ENCODE assay signal across 20 cellular contexts in the genomic region with DNA sequence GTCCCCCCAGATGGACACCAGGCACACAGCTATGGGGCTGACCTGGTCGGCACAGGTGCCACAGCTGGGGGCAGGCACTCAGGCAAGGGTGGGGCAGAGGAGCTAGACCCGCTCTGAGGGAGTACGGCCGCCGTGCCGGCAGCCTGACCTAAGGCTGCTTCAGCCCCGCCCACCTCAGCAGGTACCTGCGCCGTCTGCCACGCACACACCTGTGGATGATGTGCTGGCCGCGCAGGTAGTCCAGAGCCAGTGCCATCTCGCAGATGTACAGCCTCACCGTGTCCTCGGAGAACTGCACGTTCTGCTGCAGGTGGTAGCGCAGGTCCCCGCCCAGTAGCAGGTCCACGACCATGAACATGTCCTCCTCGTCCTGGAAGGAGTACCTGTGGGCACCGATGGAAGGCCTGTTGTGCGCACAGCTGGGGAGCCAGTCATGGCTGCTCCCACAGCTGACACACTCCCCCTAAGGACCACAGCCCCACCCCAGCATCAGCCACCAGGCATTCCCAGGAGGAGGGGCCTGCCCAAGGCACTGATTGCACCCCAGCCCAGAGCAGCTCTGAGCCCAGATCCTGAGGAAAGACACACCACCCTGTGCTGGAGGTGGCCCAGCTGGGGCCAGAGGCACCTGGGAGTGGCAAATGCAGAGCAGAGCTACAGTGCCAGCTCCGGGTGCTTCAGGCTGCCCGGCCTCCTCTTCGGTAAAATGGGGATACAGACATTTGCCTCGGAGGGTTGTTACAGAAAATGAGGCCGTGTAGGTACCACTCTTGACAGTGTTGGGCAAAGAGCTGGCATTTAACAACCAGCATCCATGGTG.
"Had no signal": no experiment of that assay in that cellular context is flagged by ENCODE, and none has a peak within 500 bp of the region (broad histone marks: within the 10 kb centered on the region; RNA-seq: fewer than 3 reads in every experiment).

No MANE protein-coding gene starts in this region.

- H3K4me1 ChIP-seq: foreskin keratinocyte, prostate gland had no signal

- H3K4me3 Mint-ChIP-seq: activated naive CD4-positive, alpha-beta T cell treated with anti-CD3 and anti-CD28 coated beads, Interleukin-2, amount 50 U/mL, for 24 hours; neural crest cell had no signal

- H3K36me3 ChIP-seq: cardiac muscle cell, ovary, prostate gland, upper lobe of right lung, WERI-Rb-1 had no signal

- H3K9me3 ChIP-seq: body of pancreas, ovary, prostate gland, SK-N-SH, spleen, upper lobe of right lung had no signal

- H3K27ac Mint-ChIP-seq: activated naive CD4-positive, alpha-beta T cell treated with anti-CD3 and anti-CD28 coated beads, Interleukin-2, amount 50 U/mL, for 24 hours had no signal

- H3K27me3 Mint-ChIP-seq: activated naive CD4-positive, alpha-beta T cell treated with anti-CD3 and anti-CD28 coated beads, Interleukin-2, amount 50 U/mL, for 24 hours had no signal

- H3K27ac ChIP-seq: body of pancreas, cardiac muscle cell, foreskin keratinocyte, ovary, prostate gland, upper lobe of right lung, WERI-Rb-1 had no signal

- H3K27me3 ChIP-seq: body of pancreas, cardiac muscle cell, foreskin keratinocyte, ovary, spleen, upper lobe of right lung had no signal

- H3K36me3 Mint-ChIP-seq: activated naive CD4-positive, alpha-beta T cell treated with anti-CD3 and anti-CD28 coated beads, Interleukin-2, amount 50 U/mL, for 24 hours had no signal

- H3K9me3 Mint-ChIP-seq: activated naive CD4-positive, alpha-beta T cell treated with anti-CD3 and anti-CD28 coated beads, Interleukin-2, amount 50 U/mL, for 24 hours; neural crest cell had no signal

- DNase-seq: activated CD4-positive, alpha-beta T cell treated with anti-CD3 and anti-CD28 coated beads, Interleukin-2, amount 50 U/mL, for 1 hour; activated CD4-positive, CD25-positive, alpha-beta regulatory T cell treated with anti-CD3 and anti-CD28 coated beads, Interleukin-2, amount 50 U/mL, for 72 hours; activated effector memory CD4-positive, alpha-beta T cell treated with anti-CD3 and anti-CD28 coated beads, Interleukin-2, amount 50 U/mL, for 16 hours; activated T-cell treated with anti-CD3 and anti-CD28 coated beads for 4 hours; anterior cingulate cortex; body of pancreas; dermis blood vessel endothelial cell; effector CD8-positive, alpha-beta T cell; foreskin keratinocyte; ovary; SK-N-SH; spleen; stimulated activated CD4-positive, alpha-beta T cell treated with anti-CD3 and anti-CD28 coated beads, Interleukin-4, amount 100 ng/mL, for 4 hours; stimulated activated naive CD8-positive, alpha-beta T cell treated with anti-CD3 and anti-CD28 coated beads, Interleukin-15, Interleukin-2, amounts not matched to agents 100 U/mL and 50 U/mL, for 24 hours; upper lobe of right lung; WERI-Rb-1 had no signal

- H3K4me2 ChIP-seq: SK-N-SH had no signal

- H3K4me3 ChIP-seq: body of pancreas, cardiac muscle cell, ovary, prostate gland, spleen, upper lobe of right lung had no signal

- H3K9ac ChIP-seq: SK-N-SH had no signal
